In genomic region chr18:62720048-62720447, GRCh38 we compare ENCODE assay signal across 17 cellular contexts. TPM values are rescaled to one million over a fixed set of nuclear protein-coding genes. Genes with fewer than 3 reads are reported as not detected.
DNase-seq lines count a peak whose midpoint lies in the region; ATAC-seq, FAIRE-seq and TF ChIP-seq lines count a peak whose summit lies in the region.
"Had no signal": no experiment of that assay in that cellular context is flagged by ENCODE, and none has a peak within 500 bp of the region (broad histone marks: within the 10 kb centered on the region; RNA-seq: fewer than 3 reads in every experiment).

No MANE protein-coding gene starts in this region.

- H3K36me3 Mint-ChIP-seq in astrocyte (ENCODE audit: low read depth, unreplicated experiment): no peaks in the 10 kb centered on the region
- H3K36me3 Mint-ChIP-seq in activated CD4-positive, alpha-beta T cell treated with anti-CD3 and anti-CD28 coated beads, Interleukin-2, amount 10 ng/mL, durations not matched to agents 7 days and 5 days (ENCODE audit: low read depth): no peaks in the 10 kb centered on the region
- H3K36me3 Mint-ChIP-seq: IgD-negative memory B cell had no signal

- no peaks in the 10 kb centered on the region for H3K27me3 ChIP-seq in cardiac muscle cell
- H3K27me3 ChIP-seq in heart right ventricle: no peaks in the 10 kb centered on the region
- no peaks in the 10 kb centered on the region for H3K27me3 ChIP-seq in astrocyte (ENCODE audit: insufficient read depth, low read length)
- no peaks in the 10 kb centered on the region for H3K27me3 ChIP-seq in iPS-20b (ENCODE audit: insufficient read depth, low read length)
- no peaks in the 10 kb centered on the region for H3K27me3 ChIP-seq in stomach
- H3K27me3 ChIP-seq in spleen (replicated peaks in 1 of 7): peaks cover 0 to 18% (median 4%) of the 10 kb centered on the region in 7 donors
- H3K27me3 ChIP-seq: gastrocnemius medialis, upper lobe of left lung had no signal

- no peak overlapping the region for H3K27ac ChIP-seq in cardiac muscle cell
- no peak overlapping the region for H3K27ac ChIP-seq in heart right ventricle
- peak overlapping the region; percentile 34 for H3K27ac ChIP-seq in astrocyte (ENCODE audit: low read depth, low read length)
- no peak overlapping the region for H3K27ac ChIP-seq in iPS-20b (ENCODE audit: low read length)
- H3K27ac ChIP-seq in stomach: no peak overlapping the region
- H3K27ac ChIP-seq in spleen: no peak overlapping the region
- H3K27ac ChIP-seq: upper lobe of left lung had no signal

- ATAC-seq in heart right ventricle: no peak
- ATAC-seq: gastrocnemius medialis had no signal

- no peak for TF ChIP-seq CTCF in cardiac muscle cell (IDR thresholded peaks at IDR 0.05; ENCODE audit: low read depth, low read length)
- TF ChIP-seq CTCF in heart right ventricle (IDR thresholded peaks at IDR 0.05): no peak
- no peak for TF ChIP-seq CTCF in astrocyte (IDR thresholded peaks at IDR 0.05; ENCODE audit: insufficient read depth, low read depth, low read length)
- TF ChIP-seq CTCF in stomach (IDR thresholded peaks at IDR 0.05): no peak
- TF ChIP-seq CTCF in spleen (IDR thresholded peaks at IDR 0.05 in 8 of 11, conservative IDR thresholded peaks at IDR 0.05 in 3 of 11): no peak

- H3K9ac ChIP-seq in astrocyte (ENCODE audit: low read length): peak overlapping the region; percentile 74
- H3K9ac ChIP-seq in iPS-20b (ENCODE audit: low read depth, low read length): peak overlapping the region; percentile 49; the same call in 1 of the 2 replicates

- no peak for DNase-seq in cardiac muscle cell (ENCODE audit: low read depth in 1 of 2, low spot score in 1 of 2)
- DNase-seq in heart right ventricle: no peak
- no peak for DNase-seq in astrocyte (ENCODE audit: low read depth)
- DNase-seq in activated CD4-positive, alpha-beta T cell treated with anti-CD3 and anti-CD28 coated beads, Interleukin-2, amount 10 ng/mL, durations not matched to agents 7 days and 5 days: no peak
- no peak for DNase-seq in stomach
- DNase-seq in spleen: no peak
- no peak for DNase-seq in dermis blood vessel endothelial cell
- DNase-seq: activated naive CD4-positive, alpha-beta T cell; gastrocnemius medialis; GDM1; GOT3; kidney glomerular epithelial cell; stimulated activated CD8-positive, alpha-beta memory T cell treated with anti-CD3 and anti-CD28 coated beads, Interleukin-4, amount 100 ng/mL, for 48 hours; upper lobe of left lung had no signal

- POLR2A ChIA-PET in activated CD4-positive, alpha-beta T cell treated with anti-CD3 and anti-CD28 coated beads, Interleukin-2, amount 10 ng/mL, durations not matched to agents 7 days and 5 days (lab: Charles Lee): no interaction called here

- TF ChIP-seq POLR2A in stomach (IDR thresholded peaks at IDR 0.05): no peak
- TF ChIP-seq POLR2A in spleen (IDR thresholded peaks at IDR 0.05): no peak

- H3K36me3 ChIP-seq in cardiac muscle cell (no peaks in the 10 kb centered on the region), heart right ventricle (no peaks in the 10 kb centered on the region), astrocyte (ENCODE audit: insufficient read depth, low read length) (no peaks in the 10 kb centered on the region), iPS-20b (ENCODE audit: insufficient read depth, low read depth, low read length) (no peaks in the 10 kb centered on the region), stomach (no peaks in the 10 kb centered on the region), spleen (no peaks in the 10 kb centered on the region)
- H3K36me3 ChIP-seq: gastrocnemius medialis, upper lobe of left lung had no signal

- H2AFZ ChIP-seq in astrocyte (ENCODE audit: low read depth, low read length): no peak overlapping the region

- no peaks in the 10 kb centered on the region for H3K9me3 Mint-ChIP-seq in astrocyte (ENCODE audit: unreplicated experiment)
- H3K9me3 Mint-ChIP-seq in activated CD4-positive, alpha-beta T cell treated with anti-CD3 and anti-CD28 coated beads, Interleukin-2, amount 10 ng/mL, durations not matched to agents 7 days and 5 days: no peaks in the 10 kb centered on the region
- H3K9me3 Mint-ChIP-seq: IgD-negative memory B cell had no signal

- CTCF ChIA-PET in activated CD4-positive, alpha-beta T cell treated with anti-CD3 and anti-CD28 coated beads, Interleukin-2, amount 10 ng/mL, durations not matched to agents 7 days and 5 days (lab: Charles Lee): no interaction called here

- H3K9me3 ChIP-seq in cardiac muscle cell (ENCODE audit: low read depth): no peaks in the 10 kb centered on the region
- H3K9me3 ChIP-seq in heart right ventricle: no peaks in the 10 kb centered on the region
- no peaks in the 10 kb centered on the region for H3K9me3 ChIP-seq in astrocyte (ENCODE audit: insufficient read depth, low read depth, low read length)
- H3K9me3 ChIP-seq in iPS-20b (ENCODE audit: insufficient read depth, low read depth, low read length): no peaks in the 10 kb centered on the region
- no peaks in the 10 kb centered on the region for H3K9me3 ChIP-seq in stomach
- H3K9me3 ChIP-seq in spleen: no peaks in the 10 kb centered on the region
- H3K9me3 ChIP-seq: gastrocnemius medialis, upper lobe of left lung had no signal

- H3K4me3 Mint-ChIP-seq in astrocyte (ENCODE audit: unreplicated experiment): peak overlapping the region; percentile 90
- H3K4me3 Mint-ChIP-seq in activated CD4-positive, alpha-beta T cell treated with anti-CD3 and anti-CD28 coated beads, Interleukin-2, amount 10 ng/mL, durations not matched to agents 7 days and 5 days: no peak overlapping the region

- WGBS in heart right ventricle, 2 donors: 49 to 52% methylated on average over 4 of the region's 4 CpGs
- 52 to 61% (median 57%) methylated on average over 4 of the region's 4 CpGs for WGBS in stomach, 5 donors
- WGBS in spleen, 5 donors: 59 to 68% (median 61%) methylated on average over 4 of the region's 4 CpGs

- intact Hi-C loops in heart right ventricle (cut with DNase I) (loop anchor here in 3 of 10 donors (10.0 kb wide), 3 partner anchors 55 to 75 kb away; no protein-coding TSS in a partner anchor), stomach (cut with DNase I; ENCODE audit: low total_unique reads) (no loop called here), spleen (cut with DNase I; ENCODE audit: low total_unique reads) (no loop called here)

- H3K4me1 Mint-ChIP-seq in astrocyte (ENCODE audit: low read depth, unreplicated experiment): peaks cover 31% of the 10 kb centered on the region
- H3K4me1 Mint-ChIP-seq in activated CD4-positive, alpha-beta T cell treated with anti-CD3 and anti-CD28 coated beads, Interleukin-2, amount 10 ng/mL, durations not matched to agents 7 days and 5 days: peaks cover 19% of the 10 kb centered on the region

- FAIRE-seq in astrocyte (lab: Jason Lieb, UNC): no peak
- FAIRE-seq: A204.1 had no signal

- peaks cover 89% of the 10 kb centered on the region for H3K79me2 ChIP-seq in astrocyte (ENCODE audit: insufficient read depth, low read length)

- H4K20me1 ChIP-seq in astrocyte (ENCODE audit: insufficient read depth, low read length): peaks cover 16% of the 10 kb centered on the region

- H3K4me2 ChIP-seq in astrocyte (ENCODE audit: low read length): peak overlapping the region; percentile 95

- H3K4me1 ChIP-seq in cardiac muscle cell (ENCODE audit: low read depth): peaks cover 29% of the 10 kb centered on the region
- peaks cover 3 to 75% (median 44%) of the 10 kb centered on the region in 9 donors for H3K4me1 ChIP-seq in heart right ventricle
- H3K4me1 ChIP-seq in astrocyte (ENCODE audit: insufficient read depth, low read length): peaks cover 21% of the 10 kb centered on the region
- H3K4me1 ChIP-seq in iPS-20b (ENCODE audit: insufficient read depth, low read length): peaks cover 45% of the 10 kb centered on the region
- peaks cover 0 to 58% (median 29%) of the 10 kb centered on the region in 4 donors for H3K4me1 ChIP-seq in stomach
- H3K4me1 ChIP-seq in spleen: peaks cover 14 to 45% (median 30%) of the 10 kb centered on the region in 6 donors

- H3K4me3 ChIP-seq in cardiac muscle cell (peak overlapping the region; percentile 5), heart right ventricle (peak overlapping the region in 2 of 10 donors; percentile 75), astrocyte (ENCODE audit: insufficient read depth, low read depth, low read length) (peak overlapping the region; percentile 71), iPS-20b (ENCODE audit: low read length) (peak overlapping the region; percentile 88), stomach (no peak overlapping the region), spleen (no peak overlapping the region)

- no peak for TF ChIP-seq EP300 in stomach (IDR thresholded peaks at IDR 0.05)

- H3K27ac Mint-ChIP-seq in astrocyte (ENCODE audit: unreplicated experiment): peak overlapping the region; percentile 43
- H3K27ac Mint-ChIP-seq in activated CD4-positive, alpha-beta T cell treated with anti-CD3 and anti-CD28 coated beads, Interleukin-2, amount 10 ng/mL, durations not matched to agents 7 days and 5 days: no peak overlapping the region
- H3K27ac Mint-ChIP-seq: IgD-negative memory B cell had no signal

- H3K27me3 Mint-ChIP-seq in astrocyte (ENCODE audit: low read depth, unreplicated experiment): no peaks in the 10 kb centered on the region
- peaks cover 24% of the 10 kb centered on the region for H3K27me3 Mint-ChIP-seq in activated CD4-positive, alpha-beta T cell treated with anti-CD3 and anti-CD28 coated beads, Interleukin-2, amount 10 ng/mL, durations not matched to agents 7 days and 5 days

RNA-seq across cellular contexts. Expression of gene PHLPP1, which starts 4.7 kb away (rescaled TPM):
- total RNA-seq in cardiac muscle cell: 13.6 and 25.8 TPM in 2 replicates
- 6.3 and 11.3 TPM in 2 replicates for polyA plus RNA-seq in cardiac muscle cell
- total RNA-seq in heart right ventricle: 10 to 100 TPM in 3 of 10 donors, 1 to 10 TPM in 7; 4.2 to 10.7 (median 8.4) TPM
- polyA plus RNA-seq in heart right ventricle: 1 to 10 TPM; 1.8 to 2.0 TPM
- total RNA-seq in astrocyte: 11.2 and 13.3 TPM in 2 replicates
- 1 to 10 TPM; 2.7 to 3.8 TPM for total RNA-seq in activated CD4-positive, alpha-beta T cell treated with anti-CD3 and anti-CD28 coated beads, Interleukin-2, amount 10 ng/mL, durations not matched to agents 7 days and 5 days
- total RNA-seq in stomach: 10 to 100 TPM in 4 of 5 donors, 1 to 10 TPM in 1; 5.4 to 77.0 (median 19.3) TPM
- 10 to 100 TPM in 1 of 3 donors, 1 to 10 TPM in 2; 2.1 to 11.0 (median 2.6) TPM for polyA plus RNA-seq in stomach
- total RNA-seq in spleen: 10 to 100 TPM in 1 of 7 donors, 1 to 10 TPM in 6; 3.8 to 10.6 (median 7.7) TPM
- polyA plus RNA-seq in spleen: 1 to 10 TPM; 1.2 to 1.4 (median 1.2) TPM
- 9.4 and 10.3 TPM in 2 replicates for total RNA-seq in dermis blood vessel endothelial cell

Comparison
In these comparisons a context has a peak if more than half of its experiments do, and no peak if none do; other contexts are left out.
1. H3K4me3 ChIP-seq: peak in cardiac muscle cell (single experiment), astrocyte (single experiment) and iPS-20b (single experiment); none in stomach (0 of 4) and spleen (0 of 8).